Comparison of ENCODE assay signal across 14 cellular contexts in the genomic region with DNA sequence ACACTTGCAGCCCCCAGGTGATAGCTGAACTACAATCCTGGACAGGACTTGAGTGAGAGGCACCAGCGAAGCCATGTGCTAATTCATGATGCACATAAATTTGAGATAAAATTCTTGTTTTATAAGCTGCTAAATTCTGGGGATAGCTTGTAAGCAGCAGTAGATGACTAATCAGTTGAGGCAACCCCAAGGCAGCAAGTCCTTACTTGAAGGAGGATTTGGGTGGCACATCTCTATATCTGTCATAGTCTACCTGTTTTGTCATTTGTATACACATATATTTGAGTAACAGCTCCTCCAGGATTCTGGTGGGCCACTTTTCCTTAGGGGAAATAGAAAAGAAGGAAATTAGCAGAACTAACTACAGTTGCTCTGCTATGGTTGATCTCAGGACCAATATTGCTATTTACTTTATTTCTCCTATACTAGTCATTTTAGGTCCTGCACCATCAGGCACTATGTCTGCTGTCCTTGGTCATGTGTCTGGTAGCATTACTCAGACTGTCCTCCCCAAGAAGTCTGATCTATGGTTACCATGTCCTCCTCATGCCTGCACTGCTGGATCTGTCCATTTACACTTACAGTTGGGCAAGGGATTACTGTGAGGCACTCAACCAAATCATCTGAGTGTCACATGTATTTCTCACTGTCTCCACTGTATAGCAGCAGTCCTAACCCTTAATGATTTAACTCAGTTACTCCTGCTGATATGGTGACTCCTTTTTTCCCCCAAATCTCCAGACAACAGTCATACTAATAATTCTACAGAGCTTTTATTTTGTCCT.
A peak's percentile ranks its signal among the peaks of the same experiment; 100 is the strongest.
DNase-seq lines count a peak whose midpoint lies in the region; ATAC-seq and TF ChIP-seq lines count a peak whose summit lies in the region.
"Had no signal": no experiment of that assay in that cellular context is flagged by ENCODE, and none has a peak within 500 bp of the region (broad histone marks: within the 10 kb centered on the region; RNA-seq: fewer than 3 reads in every experiment).

No MANE protein-coding gene starts in this region.

- no peak overlapping the region for H3K27ac ChIP-seq in mammary epithelial cell (ENCODE audit: insufficient read depth, low read depth, low read length)
- no peak overlapping the region for H3K27ac ChIP-seq in breast epithelium
- H3K27ac ChIP-seq in WERI-Rb-1: no peak overlapping the region

- no peak overlapping the region for H3K9ac ChIP-seq in mammary epithelial cell (ENCODE audit: insufficient read depth, low read length)

- TF ChIP-seq CTCF in mammary epithelial cell (conservative IDR thresholded peaks at IDR 0.05 in 1 of 2, IDR thresholded peaks at IDR 0.05 in 1 of 2; ENCODE audit: extremely low read depth in 1 of 2, insufficient read depth in 1 of 2, low read depth in 1 of 2, low read length in 2 of 2) (no peak), breast epithelium (IDR thresholded peaks at IDR 0.05) (no peak), WERI-Rb-1 (IDR thresholded peaks at IDR 0.05; ENCODE audit: low read depth, low read length) (no peak)

- H3K27me3 Mint-ChIP-seq in stimulated activated naive B cell treated with anti-CD40 and anti-IgM and Interleukin-4, amounts not matched to agents 10 μg/mL and 1 μg/mL and 100 μg/mL, for 72 hours: no peaks in the 10 kb centered on the region

- no peak overlapping the region for H2AFZ ChIP-seq in mammary epithelial cell (ENCODE audit: low read depth, low read length)

- H3K27ac Mint-ChIP-seq in stimulated activated naive B cell treated with anti-CD40 and anti-IgM and Interleukin-4, amounts not matched to agents 10 μg/mL and 1 μg/mL and 100 μg/mL, for 72 hours: no peak overlapping the region

- intact Hi-C loops in mammary epithelial cell (cut with micrococcal nuclease): no loop called here
- intact Hi-C loops in breast epithelium (cut with DNase I; ENCODE audit: low total_unique reads): no loop called here

- BruUV-seq in mammary epithelial cell (replicated peaks; lab: Mats Ljungman, UMichigan): no TSS peak

- H3K27me3 ChIP-seq in mammary epithelial cell (ENCODE audit: insufficient read depth, low read length): no peaks in the 10 kb centered on the region
- H3K27me3 ChIP-seq in breast epithelium: no peaks in the 10 kb centered on the region
- H3K27me3 ChIP-seq in WERI-Rb-1 (ENCODE audit: insufficient read depth, low read depth, severe bottlenecking): no peaks in the 10 kb centered on the region

- H3K36me3 Mint-ChIP-seq in stimulated activated naive B cell treated with anti-CD40 and anti-IgM and Interleukin-4, amounts not matched to agents 10 μg/mL and 1 μg/mL and 100 μg/mL, for 72 hours: peaks cover 2 to 4% of the 10 kb centered on the region in 2 donors

- no peaks in the 10 kb centered on the region for H3K9me3 ChIP-seq in mammary epithelial cell (replicated peaks; ENCODE audit: insufficient read depth, low read length)
- no peaks in the 10 kb centered on the region for H3K9me3 ChIP-seq in breast epithelium
- H3K9me3 ChIP-seq in WERI-Rb-1 (ENCODE audit: severe bottlenecking): no peaks in the 10 kb centered on the region

- ATAC-seq in stimulated activated naive B cell treated with anti-CD40 and anti-IgM and Interleukin-4, amounts not matched to agents 10 μg/mL and 1 μg/mL and 100 μg/mL, for 72 hours (replicated peaks): peak; percentile 21 to 50
- ATAC-seq in HG02759 (IDR thresholded peaks at IDR 0.05; ENCODE audit: unreplicated experiment): no peak
- ATAC-seq: GM12878 had no signal

- no peaks in the 10 kb centered on the region for H3K4me1 Mint-ChIP-seq in stimulated activated naive B cell treated with anti-CD40 and anti-IgM and Interleukin-4, amounts not matched to agents 10 μg/mL and 1 μg/mL and 100 μg/mL, for 72 hours

- H3K4me3 ChIP-seq in mammary epithelial cell (replicated peaks in 1 of 3; ENCODE audit: insufficient read depth in 1 of 3, low read depth in 2 of 3, low read length in 3 of 3) (no peak overlapping the region), breast epithelium (no peak overlapping the region), WERI-Rb-1 (ENCODE audit: low read depth, low read length) (no peak overlapping the region)
- H3K4me3 ChIP-seq: GM12878 had no signal

- CTCF ChIA-PET in mammary epithelial cell (lab: Charles Lee; ENCODE audit: low non-redundant PET): no interaction called here

- no peak overlapping the region for H3K4me3 Mint-ChIP-seq in stimulated activated naive B cell treated with anti-CD40 and anti-IgM and Interleukin-4, amounts not matched to agents 10 μg/mL and 1 μg/mL and 100 μg/mL, for 72 hours

- H3K36me3 ChIP-seq in mammary epithelial cell (ENCODE audit: insufficient read depth, low read length) (no peaks in the 10 kb centered on the region), breast epithelium (no peaks in the 10 kb centered on the region), WERI-Rb-1 (no peaks in the 10 kb centered on the region)

- H3K4me2 ChIP-seq in mammary epithelial cell (ENCODE audit: insufficient read depth, low read depth, low read length): no peak overlapping the region

- in situ Hi-C loops in mammary epithelial cell (cut with MboI; ENCODE audit: low sequenced_read_pairs in 2 of 2): no loop called here

- WGBS in mammary epithelial cell (ENCODE audit: low coverage, missing lambda C conversion rate): 100% methylated on average over 1 of the region's 1 CpG

- dilution Hi-C loops in mammary epithelial cell (cut with HindIII; ENCODE audit: low sequenced_read_pairs): no loop called here

- H4K20me1 ChIP-seq in mammary epithelial cell (ENCODE audit: insufficient read depth, low read length): no peaks in the 10 kb centered on the region

- peaks cover 18% of the 10 kb centered on the region for H3K4me1 ChIP-seq in mammary epithelial cell (ENCODE audit: insufficient read depth, low read length)
- no peaks in the 10 kb centered on the region for H3K4me1 ChIP-seq in breast epithelium

- H3K9me3 Mint-ChIP-seq in stimulated activated naive B cell treated with anti-CD40 and anti-IgM and Interleukin-4, amounts not matched to agents 10 μg/mL and 1 μg/mL and 100 μg/mL, for 72 hours: peaks cover 6 to 7% of the 10 kb centered on the region in 2 donors

- DNase-seq in mammary epithelial cell: peak; percentile 65
- no peak for DNase-seq in breast epithelium (ENCODE audit: low spot score in 2 of 2)
- DNase-seq in WERI-Rb-1: peak; percentile 35
- peak; percentile 39 for DNase-seq in glomerular visceral epithelial cell (ENCODE audit: extremely low spot score)
- no peak for DNase-seq in stimulated activated naive B cell treated with anti-CD40 and anti-IgM and Interleukin-4, amounts not matched to agents 10 μg/mL and 1 μg/mL and 100 μg/mL, for 72 hours
- no peak for DNase-seq in epidermal melanocyte (ENCODE audit: insufficient read length, low spot score)
- no peak for DNase-seq in cortex of kidney (lab: John Stamatoyannopoulos, UW)
- DNase-seq: Calu3, DMS79, NCI-H1092, NCI-H1694 treated with DMSO at 0.1 percent for 48 hours, NCI-H446 had no signal

- no peaks in the 10 kb centered on the region for H3K79me2 ChIP-seq in mammary epithelial cell (ENCODE audit: insufficient read depth, low read length)

- TF ChIP-seq POLR2A in breast epithelium (IDR thresholded peaks at IDR 0.05): no peak

Comparison
In these comparisons a context has a peak if more than half of its experiments do, and no peak if none do; other contexts are left out.
1. DNase-seq: peak in mammary epithelial cell (single experiment), WERI-Rb-1 (single experiment) and glomerular visceral epithelial cell (single experiment); none in breast epithelium (0 of 2), stimulated activated naive B cell treated with anti-CD40 and anti-IgM and Interleukin-4, amounts not matched to agents 10 μg/mL and 1 μg/mL and 100 μg/mL, for 72 hours (single experiment), epidermal melanocyte (single experiment) and cortex of kidney (single experiment).